ENCODE assay signal across 15 cellular contexts in genomic region chrX:10071451-10072163, GRCh38.
DNase-seq lines count a peak whose midpoint lies in the region; ATAC-seq and TF ChIP-seq lines count a peak whose summit lies in the region.
"Had no signal": no experiment of that assay in that cellular context is flagged by ENCODE, and none has a peak within 500 bp of the region (broad histone marks: within the 10 kb centered on the region; RNA-seq: fewer than 3 reads in every experiment).

No MANE protein-coding gene starts in this region.

- intact Hi-C loops in dorsolateral prefrontal cortex (cut with DNase I), result no loop called here

- H3K36me3 Mint-ChIP-seq in activated naive CD8-positive, alpha-beta T cell treated with anti-CD3 and anti-CD28 coated beads, Interleukin-2, amount 50 U/mL, for 24 hours (ENCODE audit: low read depth), result peaks cover 5% of the 10 kb centered on the region

- no peaks in the 10 kb centered on the region for H3K9me3 Mint-ChIP-seq in activated naive CD8-positive, alpha-beta T cell treated with anti-CD3 and anti-CD28 coated beads, Interleukin-2, amount 50 U/mL, for 24 hours
- H3K9me3 Mint-ChIP-seq: activated CD8-positive, alpha-beta T cell treated with anti-CD3 and anti-CD28 coated beads for 36 hours had no signal

- DNase-seq in AG09319 (ENCODE audit: extremely low read depth, low read depth), result peak; percentile 49
- DNase-seq in GM04504 (ENCODE audit: low read depth), result peak; percentile 18
- DNase-seq in NCI-H510A (lab: John Stamatoyannopoulos, UW), result peak; percentile 4
- DNase-seq in dorsolateral prefrontal cortex, result peak in 1 of 10 donors; percentile 74
- DNase-seq in activated naive CD8-positive, alpha-beta T cell treated with anti-CD3 and anti-CD28 coated beads, Interleukin-2, amount 50 U/mL, for 24 hours, result no peak
- DNase-seq in SIG-M5 (lab: John Stamatoyannopoulos, UW), result no peak
- no peak for DNase-seq in ureter (ENCODE audit: low spot score)
- no peak for DNase-seq in pons (ENCODE audit: low spot score)
- DNase-seq: AML-193; H9; heart right ventricle; Karpas-422; stimulated activated CD4-positive, alpha-beta T cell treated with anti-CD3 and anti-CD28 coated beads, Interleukin-15, amount 100 ng/mL, for 24 hours had no signal

- H3K27me3 ChIP-seq in dorsolateral prefrontal cortex, result peaks cover 0 to 51% (median 5%) of the 10 kb centered on the region in 45 donors
- H3K27me3 ChIP-seq: heart right ventricle had no signal

- H3K27me3 Mint-ChIP-seq in activated naive CD8-positive, alpha-beta T cell treated with anti-CD3 and anti-CD28 coated beads, Interleukin-2, amount 50 U/mL, for 24 hours, result no peaks in the 10 kb centered on the region
- H3K27me3 Mint-ChIP-seq: activated CD8-positive, alpha-beta T cell treated with anti-CD3 and anti-CD28 coated beads for 36 hours; progenitor cell of endocrine pancreas had no signal

- H3K27ac Mint-ChIP-seq in activated naive CD8-positive, alpha-beta T cell treated with anti-CD3 and anti-CD28 coated beads, Interleukin-2, amount 50 U/mL, for 24 hours, result no peak overlapping the region
- H3K27ac Mint-ChIP-seq: activated CD8-positive, alpha-beta T cell treated with anti-CD3 and anti-CD28 coated beads for 36 hours; progenitor cell of endocrine pancreas had no signal

- no peak for TF ChIP-seq CTCF in AG09319 (IDR thresholded peaks at IDR 0.05; ENCODE audit: low read depth, low read length)
- TF ChIP-seq CTCF in dorsolateral prefrontal cortex (IDR thresholded peaks at IDR 0.05 in 54 of 56, conservative IDR thresholded peaks at IDR 0.05 in 2 of 56; ENCODE audit: low read depth in 1 of 56, partially characterized antibody in 56 of 56), result no peak

- ATAC-seq in activated naive CD8-positive, alpha-beta T cell treated with anti-CD3 and anti-CD28 coated beads, Interleukin-2, amount 50 U/mL, for 24 hours, result no peak

- H3K4me3 Mint-ChIP-seq in activated naive CD8-positive, alpha-beta T cell treated with anti-CD3 and anti-CD28 coated beads, Interleukin-2, amount 50 U/mL, for 24 hours, result no peak overlapping the region
- H3K4me3 Mint-ChIP-seq: activated CD8-positive, alpha-beta T cell treated with anti-CD3 and anti-CD28 coated beads for 36 hours; H9 had no signal

- peak overlapping the region in 49 of 59 donors; percentile 2 to 91 (median 76) for H3K27ac ChIP-seq in dorsolateral prefrontal cortex

- H3K4me1 Mint-ChIP-seq in activated naive CD8-positive, alpha-beta T cell treated with anti-CD3 and anti-CD28 coated beads, Interleukin-2, amount 50 U/mL, for 24 hours, result peaks cover 11% of the 10 kb centered on the region
- H3K4me1 Mint-ChIP-seq: H9 had no signal

- no peak overlapping the region for H3K4me3 ChIP-seq in dorsolateral prefrontal cortex
- H3K4me3 ChIP-seq: heart right ventricle had no signal

Comparison
In these comparisons a context has a peak if more than half of its experiments do, and no peak if none do; other contexts are left out.
1. DNase-seq: peak in AG09319 (single experiment), GM04504 (single experiment) and NCI-H510A (single experiment); none in activated naive CD8-positive, alpha-beta T cell treated with anti-CD3 and anti-CD28 coated beads, Interleukin-2, amount 50 U/mL, for 24 hours (single experiment), SIG-M5 (single experiment), ureter (single experiment) and pons (single experiment).